8 cellular contexts compared by ENCODE assay signal in genomic region chr6:26553739-26554668, GRCh38. TPM values are rescaled to one million over a fixed set of nuclear protein-coding genes. Genes with fewer than 3 reads are reported as not detected.
DNase-seq lines count a peak whose midpoint lies in the region; ATAC-seq and TF ChIP-seq lines count a peak whose summit lies in the region.

No MANE protein-coding gene starts in this region.

- H2AFZ ChIP-seq in ACC112 (ENCODE audit: low read length, unreplicated experiment) = peak overlapping the region; percentile 64

- no peaks in the 10 kb centered on the region for H3K79me2 ChIP-seq in ACC112 (ENCODE audit: control insufficient read depth, insufficient read depth, low read length, unreplicated experiment)

- no peak overlapping the region for H3K4me3 Mint-ChIP-seq in activated CD8-positive, alpha-beta T cell treated with anti-CD3 and anti-CD28 coated beads, Interleukin-2, amount 10 ng/mL, durations not matched to agents 7 days and 5 days
- H3K4me3 Mint-ChIP-seq in endodermal cell = no peak overlapping the region

- no peak for TF ChIP-seq CTCF in endodermal cell (conservative IDR thresholded peaks at IDR 0.05)

- H3K4me1 ChIP-seq in ACC112 (ENCODE audit: control insufficient read depth, insufficient read depth, low read length, unreplicated experiment) = no peaks in the 10 kb centered on the region
- H3K4me1 ChIP-seq in endodermal cell (ENCODE audit: control insufficient read depth, insufficient read depth, low read length) = no peaks in the 10 kb centered on the region
- H3K4me1 ChIP-seq in mononuclear cell (ENCODE audit: insufficient read depth, low read length) = peaks cover 48% of the 10 kb centered on the region

- POLR2A ChIA-PET in activated CD8-positive, alpha-beta T cell treated with anti-CD3 and anti-CD28 coated beads, Interleukin-2, amount 10 ng/mL, durations not matched to agents 7 days and 5 days (lab: Charles Lee) = interaction anchor here (0.6 to 2.3 kb wide), 4 partner anchors 17 to 319 kb away, joined by 3 to 20 read pairs (median 3); partner anchors contain the start of gene HMGN4

- ATAC-seq in GM18868 (IDR thresholded peaks at IDR 0.05; ENCODE audit: unreplicated experiment) (peak; percentile 41), HG03460 (IDR thresholded peaks at IDR 0.05; ENCODE audit: unreplicated experiment) (peak; percentile 37)
- peak; percentile 59 for ATAC-seq in activated CD8-positive, alpha-beta T cell treated with anti-CD3 and anti-CD28 coated beads, Interleukin-2, amount 10 ng/mL, durations not matched to agents 7 days and 5 days

- WGBS in endodermal cell (ENCODE audit: insufficient coverage in 1 of 2, insufficient read length in 1 of 2), 2 experiments = 2 to 3% methylated on average over 19 of the region's 19 CpGs

- H3K9me3 ChIP-seq in endodermal cell (ENCODE audit: control insufficient read depth, low read length) (no peaks in the 10 kb centered on the region), mononuclear cell (ENCODE audit: low read depth, low read length) (no peaks in the 10 kb centered on the region)

- CTCF ChIA-PET in activated CD8-positive, alpha-beta T cell treated with anti-CD3 and anti-CD28 coated beads, Interleukin-2, amount 10 ng/mL, durations not matched to agents 7 days and 5 days (lab: Charles Lee) = interaction anchor here (0.9 to 5.3 kb wide), 11 partner anchors 9 to 225 kb away, joined by 3 to 38 read pairs (median 5); partner anchors contain the start of gene HMGN4

- H3K27me3 ChIP-seq in ACC112 (ENCODE audit: insufficient read depth, low read length) (no peaks in the 10 kb centered on the region), endodermal cell (ENCODE audit: control insufficient read depth, insufficient read depth, low read length, poor library complexity, severe bottlenecking) (no peaks in the 10 kb centered on the region), mononuclear cell (ENCODE audit: insufficient read depth, low read length) (no peaks in the 10 kb centered on the region)

- H3K9ac ChIP-seq in endodermal cell (ENCODE audit: extremely low read depth, low read length, poor library complexity, severe bottlenecking) = peak overlapping the region; percentile 50

- peaks cover 36% of the 10 kb centered on the region for H3K4me1 Mint-ChIP-seq in activated CD8-positive, alpha-beta T cell treated with anti-CD3 and anti-CD28 coated beads, Interleukin-2, amount 10 ng/mL, durations not matched to agents 7 days and 5 days (ENCODE audit: low read depth)
- H3K4me1 Mint-ChIP-seq in endodermal cell = no peaks in the 10 kb centered on the region

- H3K27ac ChIP-seq in ACC112 (ENCODE audit: low read depth, low read length) = peak overlapping the region; percentile 87
- H3K27ac ChIP-seq in endodermal cell (ENCODE audit: low read depth, low read length) = no peak overlapping the region

- DNase-seq in NCI-H82 treated with DMSO at 0.1 percent for 48 hours (lab: John Stamatoyannopoulos, UW; ENCODE audit: unreplicated experiment) (peak; percentile 87), endodermal cell (peak; percentile 94)
- peak; percentile 89 for DNase-seq in activated CD8-positive, alpha-beta T cell treated with anti-CD3 and anti-CD28 coated beads, Interleukin-2, amount 10 ng/mL, durations not matched to agents 7 days and 5 days
- peak; percentile 49 to 63 for DNase-seq in stimulated activated CD8-positive, alpha-beta memory T cell treated with anti-CD3 and anti-CD28 coated beads, Interleukin-4, amount 100 ng/mL, for 1 hour (ENCODE audit: low read depth in 2 of 2, low spot score in 1 of 2)

- H3K36me3 ChIP-seq in ACC112 (ENCODE audit: insufficient read depth, low read length) (no peaks in the 10 kb centered on the region), endodermal cell (ENCODE audit: control insufficient read depth, insufficient read depth, low read length) (no peaks in the 10 kb centered on the region)

- H3K27me3 Mint-ChIP-seq in activated CD8-positive, alpha-beta T cell treated with anti-CD3 and anti-CD28 coated beads, Interleukin-2, amount 10 ng/mL, durations not matched to agents 7 days and 5 days (ENCODE audit: low read depth) = no peaks in the 10 kb centered on the region
- H3K27me3 Mint-ChIP-seq in endodermal cell (ENCODE audit: insufficient read depth) = no peaks in the 10 kb centered on the region

- H3K4me3 ChIP-seq in ACC112 (ENCODE audit: low read depth, low read length) = peak overlapping the region; percentile 79
- peak overlapping the region; percentile 97 for H3K4me3 ChIP-seq in endodermal cell (ENCODE audit: low read length)
- peak overlapping the region; percentile 47 for H3K4me3 ChIP-seq in mononuclear cell (ENCODE audit: low read length)

- H3K27ac Mint-ChIP-seq in activated CD8-positive, alpha-beta T cell treated with anti-CD3 and anti-CD28 coated beads, Interleukin-2, amount 10 ng/mL, durations not matched to agents 7 days and 5 days = no peak overlapping the region
- H3K27ac Mint-ChIP-seq in endodermal cell = peak overlapping the region; percentile 8

- H3K36me3 Mint-ChIP-seq in activated CD8-positive, alpha-beta T cell treated with anti-CD3 and anti-CD28 coated beads, Interleukin-2, amount 10 ng/mL, durations not matched to agents 7 days and 5 days (ENCODE audit: low read depth) = no peaks in the 10 kb centered on the region
- H3K36me3 Mint-ChIP-seq in endodermal cell (ENCODE audit: low read depth) = no peaks in the 10 kb centered on the region

- H3K9me3 Mint-ChIP-seq in activated CD8-positive, alpha-beta T cell treated with anti-CD3 and anti-CD28 coated beads, Interleukin-2, amount 10 ng/mL, durations not matched to agents 7 days and 5 days (ENCODE audit: insufficient read depth) = no peaks in the 10 kb centered on the region
- no peaks in the 10 kb centered on the region for H3K9me3 Mint-ChIP-seq in endodermal cell

RNA-seq across cellular contexts. Expression of gene HMGN4, which starts 15.8 kb away (rescaled TPM):
- total RNA-seq in activated CD8-positive, alpha-beta T cell treated with anti-CD3 and anti-CD28 coated beads, Interleukin-2, amount 10 ng/mL, durations not matched to agents 7 days and 5 days = 10 to 100 TPM; 80.8 to 84.9 TPM
- total RNA-seq in endodermal cell (10 to 100 TPM; 48.8 to 79.8 TPM), mononuclear cell (40.4 TPM)
- 67.9 TPM for polyA plus RNA-seq in endodermal cell (2013, experiment 1 of 2)
- 65.5 TPM for polyA plus RNA-seq in endodermal cell (2013, experiment 2 of 2)

RNA-seq across cellular contexts. Expression of gene ABT1, which starts 42.7 kb away (rescaled TPM):
- 10 to 100 TPM; 25.0 to 25.3 TPM for total RNA-seq in activated CD8-positive, alpha-beta T cell treated with anti-CD3 and anti-CD28 coated beads, Interleukin-2, amount 10 ng/mL, durations not matched to agents 7 days and 5 days
- total RNA-seq in endodermal cell = 10 to 100 TPM; 19.7 to 22.6 TPM
- polyA plus RNA-seq in endodermal cell (2013, experiment 1 of 2) = 19.8 TPM
- polyA plus RNA-seq in endodermal cell (2013, experiment 2 of 2) = 18.5 TPM
- total RNA-seq in mononuclear cell = 36.9 TPM

RNA-seq across cellular contexts. Expression of gene BTN1A1, which starts 53.9 kb away (rescaled TPM):
- not detected for total RNA-seq in activated CD8-positive, alpha-beta T cell treated with anti-CD3 and anti-CD28 coated beads, Interleukin-2, amount 10 ng/mL, durations not matched to agents 7 days and 5 days
- total RNA-seq in endodermal cell (under 1 TPM in 1 of 2 donors, not detected in 1; 0.11 TPM), mononuclear cell (not detected)
- polyA plus RNA-seq in endodermal cell (2013, experiment 1 of 2) = not detected
- polyA plus RNA-seq in endodermal cell (2013, experiment 2 of 2) = not detected

Comparison
In these comparisons a context has a peak if more than half of its experiments do, and no peak if none do; other contexts are left out.
1. H3K4me3 ChIP-seq: peak in every context shown above with its lines; median percentile 97 in endodermal cell; 79 in ACC112; 47 in mononuclear cell.